In the genomic region with DNA sequence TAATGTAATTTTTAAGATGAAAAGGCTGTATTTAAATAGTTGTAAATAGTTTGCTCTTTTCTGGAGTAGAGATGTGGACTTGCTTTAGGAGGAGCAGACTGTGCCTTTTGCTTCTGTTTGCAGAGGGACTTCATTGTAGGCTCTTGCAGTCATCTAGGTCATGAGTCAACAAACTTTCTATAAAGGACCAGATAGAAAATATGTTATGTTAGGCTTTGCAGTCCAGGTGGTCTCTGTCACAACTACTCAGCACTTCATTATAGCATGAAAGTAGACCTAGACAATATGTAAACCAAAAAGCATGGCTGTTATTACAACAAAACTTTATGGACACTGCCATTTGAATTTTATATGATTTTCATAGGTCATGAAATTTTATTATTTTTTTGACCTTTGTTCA, we compare ENCODE assay signal across 19 cellular contexts.
"Had no signal": no experiment of that assay in that cellular context is flagged by ENCODE, and none has a peak within 500 bp of the region (broad histone marks: within the 10 kb centered on the region; RNA-seq: fewer than 3 reads in every experiment).

No MANE protein-coding gene starts in this region.

- H3K9ac ChIP-seq: parathyroid adenoma had no signal

- DNase-seq: activated CD4-positive, alpha-beta T cell treated with anti-CD3 and anti-CD28 coated beads, Interleukin-2, amount 50 U/mL, for 1 hour; activated CD8-positive, alpha-beta memory T cell treated with anti-CD3 and anti-CD28 coated beads, Interleukin-2, amount 50 U/mL, for 48 hours; activated effector memory CD4-positive, alpha-beta T cell treated with anti-CD3 and anti-CD28 coated beads, Interleukin-2, amount 50 U/mL, for 16 hours; activated naive CD4-positive, alpha-beta T cell treated with anti-CD3 and anti-CD28 coated beads, Interleukin-2, amount 50 U/mL, for 16 hours; activated T-cell treated with anti-CD3 and anti-CD28 coated beads, Interleukin-2, amount 50 U/mL, for 72 hours; aorta; foreskin melanocyte; left ventricle myocardium inferior; mucosa of descending colon; spleen; stimulated activated naive B cell treated with anti-CD40 and anti-IgM and Interleukin-4, amounts not matched to agents 10 μg/mL and 1 μg/mL and 100 μg/mL, for 72 hours; T-helper 9 cell; upper lobe of left lung had no signal

- H3K36me3 ChIP-seq: left ventricle myocardium inferior, sigmoid colon, spleen, thoracic aorta, upper lobe of left lung had no signal

- FAIRE-seq: keratinocyte had no signal

- ATAC-seq: activated T-cell treated with anti-CD3 and anti-CD28 coated beads, Interleukin-2, amount 50 U/mL, for 72 hours; naive thymus-derived CD8-positive, alpha-beta T cell; stimulated activated naive B cell treated with anti-CD40 and anti-IgM and Interleukin-4, amounts not matched to agents 10 μg/mL and 1 μg/mL and 100 μg/mL, for 72 hours had no signal

- H3K27ac ChIP-seq: coronary artery, left ventricle myocardium inferior, parathyroid adenoma, spleen, thoracic aorta, upper lobe of left lung had no signal

- H3K9me3 ChIP-seq: sigmoid colon had no signal

- H3K4me3 ChIP-seq: coronary artery, left ventricle myocardium inferior, mucosa of descending colon, sigmoid colon, spleen, thoracic aorta, upper lobe of left lung had no signal

- H2AFZ ChIP-seq: parathyroid adenoma had no signal

- H3K27me3 ChIP-seq: sigmoid colon, spleen, upper lobe of left lung had no signal

- H3K79me2 ChIP-seq: parathyroid adenoma had no signal

- H3K4me1 ChIP-seq: left ventricle myocardium inferior, parathyroid adenoma, spleen, upper lobe of left lung had no signal
